In the genomic region with DNA sequence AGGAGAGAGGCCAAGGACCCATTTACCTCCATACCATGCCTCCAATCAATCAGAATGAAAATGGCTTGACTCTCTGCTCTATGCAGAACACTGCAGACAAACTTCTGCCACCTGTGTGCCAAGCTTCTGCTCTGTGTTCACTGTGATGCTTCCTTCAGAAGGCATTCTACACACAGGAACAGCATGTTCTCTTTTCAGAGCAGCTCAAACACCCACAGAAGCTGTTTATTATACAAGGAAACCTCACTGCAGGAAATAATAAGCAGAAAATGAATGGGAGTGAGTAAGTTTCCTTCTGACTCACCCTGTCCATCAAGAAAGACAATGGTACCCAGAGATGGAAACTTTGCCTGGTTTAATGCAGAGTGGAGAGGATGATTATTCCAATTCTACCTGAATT, we compare ENCODE assay signal across 1 cellular context.
A peak's percentile ranks its signal among the peaks of the same experiment; 100 is the strongest.
TF ChIP-seq lines count a peak whose summit lies in the region.

No MANE protein-coding gene starts in this region.

TF ChIP-seq in GM12878, 131 proteins besides CTCF, POLR2A, EP300 and RAD21:
- TF ChIP-seq, protein P1, sequence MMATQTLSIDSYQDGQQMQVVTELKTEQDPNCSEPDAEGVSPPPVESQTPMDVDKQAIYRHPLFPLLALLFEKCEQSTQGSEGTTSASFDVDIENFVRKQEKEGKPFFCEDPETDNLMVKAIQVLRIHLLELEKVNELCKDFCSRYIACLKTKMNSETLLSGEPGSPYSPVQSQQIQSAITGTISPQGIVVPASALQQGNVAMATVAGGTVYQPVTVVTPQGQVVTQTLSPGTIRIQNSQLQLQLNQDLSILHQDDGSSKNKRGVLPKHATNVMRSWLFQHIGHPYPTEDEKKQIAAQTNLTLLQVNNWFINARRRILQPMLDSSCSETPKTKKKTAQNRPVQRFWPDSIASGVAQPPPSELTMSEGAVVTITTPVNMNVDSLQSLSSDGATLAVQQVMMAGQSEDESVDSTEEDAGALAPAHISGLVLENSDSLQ (IDR thresholded peaks at IDR 0.05), result peak; percentile 86
- no peak for TF ChIP-seq POLR2AphosphoS5 (IDR thresholded peaks at IDR 0.05; ENCODE audit: low read length)
